19 cellular contexts compared by ENCODE assay signal in genomic region chr14:72000907-72001306, GRCh38.
DNase-seq lines count a peak whose midpoint lies in the region; ATAC-seq and TF ChIP-seq lines count a peak whose summit lies in the region.
"Had no signal": no experiment of that assay in that cellular context is flagged by ENCODE, and none has a peak within 500 bp of the region (broad histone marks: within the 10 kb centered on the region; RNA-seq: fewer than 3 reads in every experiment).

No MANE protein-coding gene starts in this region.

- DNase-seq in C1 segment of cervical spinal cord (lab: John Stamatoyannopoulos, UW): peak in 10 of 14 donors; percentile 2 to 66 (median 26)
- peak; percentile 72 for DNase-seq in NOMO-1 treated with DMSO at 0.1 percent for 48 hours (lab: John Stamatoyannopoulos, UW; ENCODE audit: unreplicated experiment)
- peak; percentile 80 for DNase-seq in Right ventricle myocardium superior
- DNase-seq in pons (ENCODE audit: low spot score): peak; percentile 62
- no peak for DNase-seq in progenitor cell of endocrine pancreas (ENCODE audit: low spot score, unreplicated experiment)
- DNase-seq in DMS153 (lab: John Stamatoyannopoulos, UW): no peak
- no peak for DNase-seq in left lobe of liver (ENCODE audit: low spot score)
- DNase-seq: ACHN; activated CD4-positive, CD25-positive, alpha-beta regulatory T cell; activated gamma-delta T cell treated with Interleukin-2 at 50 U/mL for 16 hours; CD4-positive, alpha-beta T cell; foreskin fibroblast; NCI-H1436 treated with DMSO at 0.1 percent for 48 hours; NCI-H2227 treated with DMSO at 0.1 percent for 48 hours; NK-92 treated with Interleukin-12 subunit alpha and Interleukin-12 subunit beta, amount 100 ng/mL, for 24 hours; SHP77; T-helper 17 cell had no signal

- H3K4me1 Mint-ChIP-seq in progenitor cell of endocrine pancreas (ENCODE audit: low read depth): no peaks in the 10 kb centered on the region
- H3K4me1 Mint-ChIP-seq: stimulated activated effector memory CD8-positive, alpha-beta T cell treated with anti-CD3 and anti-CD28 coated beads, Interleukin-12 subunit alpha, Interleukin-12 subunit beta, amount 100 ng/mL, for 72 hours; T-helper 17 cell had no signal

- intact Hi-C loops in Right ventricle myocardium superior (cut with DNase I): no loop called here

- TF ChIP-seq CTCF in progenitor cell of endocrine pancreas (IDR thresholded peaks at IDR 0.05; ENCODE audit: unreplicated experiment): no peak

- ATAC-seq in Right ventricle myocardium superior (ENCODE audit: poor library complexity) (peak; percentile 96), HG02938 (IDR thresholded peaks at IDR 0.05; ENCODE audit: unreplicated experiment) (no peak), left lobe of liver (no peak)
- ATAC-seq: stimulated activated effector memory CD8-positive, alpha-beta T cell treated with anti-CD3 and anti-CD28 coated beads, Interleukin-12 subunit alpha, Interleukin-12 subunit beta, amount 100 ng/mL, for 72 hours; T-helper 17 cell had no signal

- no peak overlapping the region for H3K4me3 Mint-ChIP-seq in progenitor cell of endocrine pancreas (ENCODE audit: low read depth)
- H3K4me3 Mint-ChIP-seq: CD4-positive, alpha-beta T cell; stimulated activated effector memory CD8-positive, alpha-beta T cell treated with anti-CD3 and anti-CD28 coated beads, Interleukin-12 subunit alpha, Interleukin-12 subunit beta, amount 100 ng/mL, for 72 hours had no signal

- no peak overlapping the region for H3K27ac Mint-ChIP-seq in progenitor cell of endocrine pancreas
- H3K27ac Mint-ChIP-seq: CD4-positive, alpha-beta T cell; stimulated activated effector memory CD8-positive, alpha-beta T cell treated with anti-CD3 and anti-CD28 coated beads, Interleukin-12 subunit alpha, Interleukin-12 subunit beta, amount 100 ng/mL, for 72 hours; T-helper 17 cell had no signal

- peaks cover 15% of the 10 kb centered on the region for H3K9me3 Mint-ChIP-seq in progenitor cell of endocrine pancreas (ENCODE audit: low read depth)
- H3K9me3 Mint-ChIP-seq: CD4-positive, alpha-beta T cell had no signal

- H3K27me3 Mint-ChIP-seq in progenitor cell of endocrine pancreas: no peaks in the 10 kb centered on the region
- H3K27me3 Mint-ChIP-seq: CD4-positive, alpha-beta T cell had no signal

- no peaks in the 10 kb centered on the region for H3K36me3 Mint-ChIP-seq in progenitor cell of endocrine pancreas (ENCODE audit: insufficient read depth)
- H3K36me3 Mint-ChIP-seq: stimulated activated effector memory CD8-positive, alpha-beta T cell treated with anti-CD3 and anti-CD28 coated beads, Interleukin-12 subunit alpha, Interleukin-12 subunit beta, amount 100 ng/mL, for 72 hours had no signal

Comparison
In these comparisons a context has a peak if more than half of its experiments do, and no peak if none do; other contexts are left out.
1. DNase-seq: peak in C1 segment of cervical spinal cord (10 of 14), NOMO-1 treated with DMSO at 0.1 percent for 48 hours (single experiment), Right ventricle myocardium superior (single experiment) and pons (single experiment); none in progenitor cell of endocrine pancreas (single experiment), DMS153 (single experiment) and left lobe of liver (single experiment).